1 cellular context compared by ENCODE assay signal in the genomic region with DNA sequence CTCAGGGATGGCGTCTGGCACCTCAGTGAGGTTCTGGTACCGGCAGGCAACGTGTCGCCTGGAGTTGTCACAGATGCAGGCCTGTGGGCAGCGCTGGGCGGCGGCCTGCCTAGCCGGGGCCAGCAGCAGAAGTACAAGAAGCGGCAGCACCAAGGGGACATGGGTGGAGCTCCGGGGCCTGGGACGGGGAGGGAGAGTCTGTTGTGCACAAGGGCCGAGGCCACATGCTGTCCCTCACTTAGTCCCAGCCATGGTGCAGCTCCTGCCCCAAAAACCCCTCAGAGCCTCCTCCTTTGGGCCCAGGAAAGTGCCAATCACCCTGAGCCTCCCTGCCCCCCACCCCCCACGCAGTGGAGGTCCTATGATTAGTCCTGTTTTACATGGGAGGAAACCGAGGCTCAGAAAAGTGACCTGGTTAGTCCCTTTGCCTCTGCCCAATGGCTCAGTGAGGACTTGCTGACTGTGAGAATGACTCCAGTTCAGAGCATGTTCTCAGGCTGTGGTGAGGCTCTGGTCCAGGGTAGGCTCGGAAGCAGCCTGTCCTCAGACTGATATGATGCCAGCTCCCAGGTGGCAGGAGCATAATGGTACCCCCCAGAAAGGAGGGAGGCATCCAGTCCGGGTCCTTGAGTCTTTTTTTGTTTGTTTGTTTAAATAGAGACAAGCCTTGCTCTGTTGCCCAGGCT.
TF ChIP-seq lines count a peak whose summit lies in the region.

No MANE protein-coding gene starts in this region.

TF ChIP-seq in GM23338, 12 proteins besides CTCF, POLR2A, EP300 and RAD21:
- TF ChIP-seq EZH2phosphoT487 (IDR thresholded peaks at IDR 0.05; ENCODE audit: unreplicated experiment) (no peak), STAT1 (IDR thresholded peaks at IDR 0.05; ENCODE audit: unreplicated experiment) (no peak), NANOG (IDR thresholded peaks at IDR 0.05; ENCODE audit: borderline replicate concordance) (no peak), ZNF114 (CRISPR knock-in tag; IDR thresholded peaks at IDR 0.05) (no peak), CREB1 (CRISPR knock-in tag; IDR thresholded peaks at IDR 0.05; ENCODE audit: low read depth) (no peak), JUNB (IDR thresholded peaks at IDR 0.05; ENCODE audit: unreplicated experiment) (no peak), POLR2AphosphoS5 (IDR thresholded peaks at IDR 0.05; ENCODE audit: low read depth) (no peak), EZH2 (IDR thresholded peaks at IDR 0.05; ENCODE audit: low read depth, unreplicated experiment) (no peak), ZNF331 (CRISPR knock-in tag; IDR thresholded peaks at IDR 0.05; ENCODE audit: low read depth) (no peak)
- TF ChIP-seq, protein P1, sequence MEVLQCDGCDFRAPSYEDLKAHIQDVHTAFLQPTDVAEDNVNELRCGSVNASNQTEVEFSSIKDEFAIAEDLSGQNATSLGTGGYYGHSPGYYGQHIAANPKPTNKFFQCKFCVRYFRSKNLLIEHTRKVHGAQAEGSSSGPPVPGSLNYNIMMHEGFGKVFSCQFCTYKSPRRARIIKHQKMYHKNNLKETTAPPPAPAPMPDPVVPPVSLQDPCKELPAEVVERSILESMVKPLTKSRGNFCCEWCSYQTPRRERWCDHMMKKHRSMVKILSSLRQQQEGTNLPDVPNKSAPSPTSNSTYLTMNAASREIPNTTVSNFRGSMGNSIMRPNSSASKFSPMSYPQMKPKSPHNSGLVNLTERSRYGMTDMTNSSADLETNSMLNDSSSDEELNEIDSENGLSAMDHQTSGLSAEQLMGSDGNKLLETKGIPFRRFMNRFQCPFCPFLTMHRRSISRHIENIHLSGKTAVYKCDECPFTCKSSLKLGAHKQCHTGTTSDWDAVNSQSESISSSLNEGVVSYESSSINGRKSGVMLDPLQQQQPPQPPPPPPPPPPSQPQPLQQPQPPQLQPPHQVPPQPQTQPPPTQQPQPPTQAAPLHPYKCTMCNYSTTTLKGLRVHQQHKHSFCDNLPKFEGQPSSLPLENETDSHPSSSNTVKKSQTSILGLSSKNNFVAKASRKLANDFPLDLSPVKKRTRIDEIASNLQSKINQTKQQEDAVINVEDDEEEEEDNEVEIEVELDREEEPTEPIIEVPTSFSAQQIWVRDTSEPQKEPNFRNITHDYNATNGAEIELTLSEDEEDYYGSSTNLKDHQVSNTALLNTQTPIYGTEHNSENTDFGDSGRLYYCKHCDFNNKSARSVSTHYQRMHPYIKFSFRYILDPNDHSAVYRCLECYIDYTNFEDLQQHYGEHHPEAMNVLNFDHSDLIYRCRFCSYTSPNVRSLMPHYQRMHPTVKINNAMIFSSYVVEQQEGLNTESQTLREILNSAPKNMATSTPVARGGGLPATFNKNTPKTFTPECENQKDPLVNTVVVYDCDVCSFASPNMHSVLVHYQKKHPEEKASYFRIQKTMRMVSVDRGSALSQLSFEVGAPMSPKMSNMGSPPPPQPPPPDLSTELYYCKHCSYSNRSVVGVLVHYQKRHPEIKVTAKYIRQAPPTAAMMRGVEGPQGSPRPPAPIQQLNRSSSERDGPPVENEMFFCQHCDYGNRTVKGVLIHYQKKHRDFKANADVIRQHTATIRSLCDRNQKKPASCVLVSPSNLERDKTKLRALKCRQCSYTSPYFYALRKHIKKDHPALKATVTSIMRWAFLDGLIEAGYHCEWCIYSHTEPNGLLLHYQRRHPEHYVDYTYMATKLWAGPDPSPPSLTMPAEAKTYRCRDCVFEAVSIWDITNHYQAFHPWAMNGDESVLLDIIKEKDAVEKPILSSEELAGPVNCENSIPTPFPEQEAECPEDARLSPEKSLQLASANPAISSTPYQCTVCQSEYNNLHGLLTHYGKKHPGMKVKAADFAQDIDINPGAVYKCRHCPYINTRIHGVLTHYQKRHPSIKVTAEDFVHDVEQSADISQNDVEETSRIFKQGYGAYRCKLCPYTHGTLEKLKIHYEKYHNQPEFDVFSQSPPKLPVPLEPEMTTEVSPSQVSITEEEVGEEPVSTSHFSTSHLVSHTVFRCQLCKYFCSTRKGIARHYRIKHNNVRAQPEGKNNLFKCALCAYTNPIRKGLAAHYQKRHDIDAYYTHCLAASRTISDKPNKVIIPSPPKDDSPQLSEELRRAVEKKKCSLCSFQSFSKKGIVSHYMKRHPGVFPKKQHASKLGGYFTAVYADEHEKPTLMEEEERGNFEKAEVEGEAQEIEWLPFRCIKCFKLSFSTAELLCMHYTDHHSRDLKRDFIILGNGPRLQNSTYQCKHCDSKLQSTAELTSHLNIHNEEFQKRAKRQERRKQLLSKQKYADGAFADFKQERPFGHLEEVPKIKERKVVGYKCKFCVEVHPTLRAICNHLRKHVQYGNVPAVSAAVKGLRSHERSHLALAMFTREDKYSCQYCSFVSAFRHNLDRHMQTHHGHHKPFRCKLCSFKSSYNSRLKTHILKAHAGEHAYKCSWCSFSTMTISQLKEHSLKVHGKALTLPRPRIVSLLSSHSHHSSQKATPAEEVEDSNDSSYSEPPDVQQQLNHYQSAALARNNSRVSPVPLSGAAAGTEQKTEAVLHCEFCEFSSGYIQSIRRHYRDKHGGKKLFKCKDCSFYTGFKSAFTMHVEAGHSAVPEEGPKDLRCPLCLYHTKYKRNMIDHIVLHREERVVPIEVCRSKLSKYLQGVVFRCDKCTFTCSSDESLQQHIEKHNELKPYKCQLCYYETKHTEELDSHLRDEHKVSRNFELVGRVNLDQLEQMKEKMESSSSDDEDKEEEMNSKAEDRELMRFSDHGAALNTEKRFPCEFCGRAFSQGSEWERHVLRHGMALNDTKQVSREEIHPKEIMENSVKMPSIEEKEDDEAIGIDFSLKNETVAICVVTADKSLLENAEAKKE (CRISPR knock-in tag; IDR thresholded peaks at IDR 0.05) = no peak
- TF ChIP-seq, protein P2, sequence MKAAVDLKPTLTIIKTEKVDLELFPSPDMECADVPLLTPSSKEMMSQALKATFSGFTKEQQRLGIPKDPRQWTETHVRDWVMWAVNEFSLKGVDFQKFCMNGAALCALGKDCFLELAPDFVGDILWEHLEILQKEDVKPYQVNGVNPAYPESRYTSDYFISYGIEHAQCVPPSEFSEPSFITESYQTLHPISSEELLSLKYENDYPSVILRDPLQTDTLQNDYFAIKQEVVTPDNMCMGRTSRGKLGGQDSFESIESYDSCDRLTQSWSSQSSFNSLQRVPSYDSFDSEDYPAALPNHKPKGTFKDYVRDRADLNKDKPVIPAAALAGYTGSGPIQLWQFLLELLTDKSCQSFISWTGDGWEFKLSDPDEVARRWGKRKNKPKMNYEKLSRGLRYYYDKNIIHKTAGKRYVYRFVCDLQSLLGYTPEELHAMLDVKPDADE (IDR thresholded peaks at IDR 0.05) = no peak
- TF ChIP-seq, protein P3, sequence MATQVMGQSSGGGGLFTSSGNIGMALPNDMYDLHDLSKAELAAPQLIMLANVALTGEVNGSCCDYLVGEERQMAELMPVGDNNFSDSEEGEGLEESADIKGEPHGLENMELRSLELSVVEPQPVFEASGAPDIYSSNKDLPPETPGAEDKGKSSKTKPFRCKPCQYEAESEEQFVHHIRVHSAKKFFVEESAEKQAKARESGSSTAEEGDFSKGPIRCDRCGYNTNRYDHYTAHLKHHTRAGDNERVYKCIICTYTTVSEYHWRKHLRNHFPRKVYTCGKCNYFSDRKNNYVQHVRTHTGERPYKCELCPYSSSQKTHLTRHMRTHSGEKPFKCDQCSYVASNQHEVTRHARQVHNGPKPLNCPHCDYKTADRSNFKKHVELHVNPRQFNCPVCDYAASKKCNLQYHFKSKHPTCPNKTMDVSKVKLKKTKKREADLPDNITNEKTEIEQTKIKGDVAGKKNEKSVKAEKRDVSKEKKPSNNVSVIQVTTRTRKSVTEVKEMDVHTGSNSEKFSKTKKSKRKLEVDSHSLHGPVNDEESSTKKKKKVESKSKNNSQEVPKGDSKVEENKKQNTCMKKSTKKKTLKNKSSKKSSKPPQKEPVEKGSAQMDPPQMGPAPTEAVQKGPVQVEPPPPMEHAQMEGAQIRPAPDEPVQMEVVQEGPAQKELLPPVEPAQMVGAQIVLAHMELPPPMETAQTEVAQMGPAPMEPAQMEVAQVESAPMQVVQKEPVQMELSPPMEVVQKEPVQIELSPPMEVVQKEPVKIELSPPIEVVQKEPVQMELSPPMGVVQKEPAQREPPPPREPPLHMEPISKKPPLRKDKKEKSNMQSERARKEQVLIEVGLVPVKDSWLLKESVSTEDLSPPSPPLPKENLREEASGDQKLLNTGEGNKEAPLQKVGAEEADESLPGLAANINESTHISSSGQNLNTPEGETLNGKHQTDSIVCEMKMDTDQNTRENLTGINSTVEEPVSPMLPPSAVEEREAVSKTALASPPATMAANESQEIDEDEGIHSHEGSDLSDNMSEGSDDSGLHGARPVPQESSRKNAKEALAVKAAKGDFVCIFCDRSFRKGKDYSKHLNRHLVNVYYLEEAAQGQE (IDR thresholded peaks at IDR 0.05; ENCODE audit: unreplicated experiment) = no peak
